In genomic region chr15:99441871-99442267, GRCh38 we compare ENCODE assay signal across 15 cellular contexts.
A peak's percentile ranks its signal among the peaks of the same experiment; 100 is the strongest.
DNase-seq lines count a peak whose midpoint lies in the region; ATAC-seq, FAIRE-seq and TF ChIP-seq lines count a peak whose summit lies in the region.
"Had no signal": no experiment of that assay in that cellular context is flagged by ENCODE, and none has a peak within 500 bp of the region (broad histone marks: within the 10 kb centered on the region; RNA-seq: fewer than 3 reads in every experiment).

No MANE protein-coding gene starts in this region.

- H3K4me2 ChIP-seq in OCI-LY3 (ENCODE audit: low read length) (0 out of 2 replicates have a peak overlapping the region, but pooled peaks have one; percentile 77), trophoblast cell (ENCODE audit: low read length) (no peak overlapping the region)

- H2AFZ ChIP-seq in OCI-LY3 (ENCODE audit: low read depth, low read length): no peak overlapping the region
- no peak overlapping the region for H2AFZ ChIP-seq in trophoblast cell (ENCODE audit: insufficient read depth, low read length, poor library complexity)

- no peaks in the 10 kb centered on the region for H3K27me3 Mint-ChIP-seq in type B pancreatic cell
- H3K27me3 Mint-ChIP-seq: naive B cell had no signal

- no peak overlapping the region for H4K12ac ChIP-seq in trophoblast cell (ENCODE audit: low read depth, low read length)

- H3K36me3 Mint-ChIP-seq in type B pancreatic cell: no peaks in the 10 kb centered on the region
- H3K36me3 Mint-ChIP-seq: CD14-positive monocyte, naive B cell had no signal

- WGBS in trophoblast cell (ENCODE audit: extremely low coverage, insufficient coverage, insufficient read length): no CpG with 5 or more reads among the region's 4 CpGs

- no peaks in the 10 kb centered on the region for H3K36me3 ChIP-seq in OCI-LY3 (replicated peaks; ENCODE audit: low read depth, low read length)
- H3K36me3 ChIP-seq in trophoblast cell (ENCODE audit: control insufficient read depth in 1 of 2, insufficient read depth in 2 of 2, low read length in 2 of 2): no peaks in the 10 kb centered on the region
- H3K36me3 ChIP-seq: cardiac muscle cell, tibial nerve had no signal

- no peaks in the 10 kb centered on the region for H3K79me2 ChIP-seq in OCI-LY3 (ENCODE audit: low read length)
- no peaks in the 10 kb centered on the region for H3K79me2 ChIP-seq in trophoblast cell (ENCODE audit: control insufficient read depth, insufficient read depth, low read length, poor library complexity)

- H3K4ac ChIP-seq in trophoblast cell (ENCODE audit: low read depth, low read length): no peak overlapping the region

- H3K9me3 Mint-ChIP-seq in type B pancreatic cell: no peaks in the 10 kb centered on the region
- H3K9me3 Mint-ChIP-seq: naive B cell had no signal

- H3K27ac ChIP-seq in OCI-LY3 (ENCODE audit: low read length) (no peak overlapping the region), trophoblast cell (ENCODE audit: low read depth, low read length) (no peak overlapping the region)
- H3K27ac ChIP-seq: cardiac muscle cell, foreskin keratinocyte had no signal

- no peak overlapping the region for H3K9ac ChIP-seq in OCI-LY3 (ENCODE audit: low read length)
- H3K9ac ChIP-seq in trophoblast cell (ENCODE audit: low read length): no peak overlapping the region

- H3K14ac ChIP-seq in trophoblast cell (ENCODE audit: low read length): no peak overlapping the region

- ATAC-seq in HG03095 (IDR thresholded peaks at IDR 0.05; ENCODE audit: unreplicated experiment): no peak

- in situ Hi-C loops in ACHN (cut with HindIII; ENCODE audit: low pct_ligation_motif_present, low pct_unique_long_range_greater_than_20kb, low sequenced_read_pairs): no loop called here

- H2BK120ac ChIP-seq in trophoblast cell (ENCODE audit: insufficient read depth, low read length, poor library complexity): no peak overlapping the region

- H3K9me3 ChIP-seq in OCI-LY3 (ENCODE audit: insufficient read depth, low read length) (no peaks in the 10 kb centered on the region), trophoblast cell (ENCODE audit: insufficient read depth, low read depth, low read length) (no peaks in the 10 kb centered on the region)
- H3K9me3 ChIP-seq: tibial nerve had no signal

- peaks cover 7% of the 10 kb centered on the region for H3K79me1 ChIP-seq in trophoblast cell (ENCODE audit: low read length)

- no peak overlapping the region for H2AK5ac ChIP-seq in trophoblast cell (ENCODE audit: low read length)

- TF ChIP-seq CTCF in OCI-LY3 (IDR thresholded peaks at IDR 0.05; ENCODE audit: low read depth, low read length) (no peak), type B pancreatic cell (conservative IDR thresholded peaks at IDR 0.05) (no peak)

- H3K4me1 ChIP-seq in OCI-LY3 (ENCODE audit: low read length) (peaks cover 16% of the 10 kb centered on the region), trophoblast cell (ENCODE audit: control insufficient read depth in 1 of 2, insufficient read depth in 2 of 2, low read length in 2 of 2) (peaks cover 11 to 21% of the 10 kb centered on the region in 2 experiments)

- H3K4me3 Mint-ChIP-seq in type B pancreatic cell: no peak overlapping the region
- H3K4me3 Mint-ChIP-seq: CD14-positive monocyte had no signal

- FAIRE-seq in urothelium cell line (lab: Jason Lieb, UNC): no peak

- H3K4me1 Mint-ChIP-seq in type B pancreatic cell (ENCODE audit: unreplicated experiment): peaks cover 22% of the 10 kb centered on the region

- H3K18ac ChIP-seq in trophoblast cell (ENCODE audit: low read length): no peak overlapping the region

- H3K27me3 ChIP-seq in OCI-LY3 (ENCODE audit: low read depth, low read length): peaks cover 33% of the 10 kb centered on the region
- no peaks in the 10 kb centered on the region for H3K27me3 ChIP-seq in trophoblast cell (ENCODE audit: insufficient read depth, low read length)
- H3K27me3 ChIP-seq: cardiac muscle cell, foreskin keratinocyte, tibial nerve had no signal

- H4K91ac ChIP-seq in trophoblast cell (ENCODE audit: low read depth, low read length): no peak overlapping the region

- no peaks in the 10 kb centered on the region for H4K20me1 ChIP-seq in OCI-LY3 (ENCODE audit: insufficient read depth, low read length)

- no peak overlapping the region for H3K23ac ChIP-seq in trophoblast cell (ENCODE audit: low read length)

- H2BK12ac ChIP-seq in trophoblast cell (ENCODE audit: low read length): peak overlapping the region; percentile 27

- H2BK5ac ChIP-seq in trophoblast cell (ENCODE audit: low read depth, low read length, poor library complexity): no peak overlapping the region

- DNase-seq in ACHN (peak; percentile 72), glomerular visceral epithelial cell (ENCODE audit: extremely low spot score) (peak; percentile 26), trophoblast cell (no peak), urothelium cell line (ENCODE audit: low spot score) (no peak), type B pancreatic cell (ENCODE audit: extremely low spot score, unreplicated experiment) (no peak), middle frontal gyrus (ENCODE audit: extremely low spot score, low spot score) (no peak)
- DNase-seq: naive B cell; NCI-H1417; stimulated activated CD4-positive, alpha-beta T cell treated with anti-CD3 and anti-CD28 coated beads, Interleukin-4, amount 100 ng/mL, for 24 hours had no signal

- no peak overlapping the region for H4K8ac ChIP-seq in trophoblast cell (ENCODE audit: low read depth, low read length)

- H3K27ac Mint-ChIP-seq in type B pancreatic cell: no peak overlapping the region

- H3K4me3 ChIP-seq in OCI-LY3 (ENCODE audit: low read length) (no peak overlapping the region), trophoblast cell (ENCODE audit: low read depth, low read length) (no peak overlapping the region)
- H3K4me3 ChIP-seq: cardiac muscle cell had no signal

Comparison
In these comparisons a context has a peak if more than half of its experiments do, and no peak if none do; other contexts are left out.
1. DNase-seq: peak in ACHN (single experiment) and glomerular visceral epithelial cell (single experiment); none in trophoblast cell (0 of 2), urothelium cell line (single experiment), type B pancreatic cell (single experiment) and middle frontal gyrus (single experiment).